Comparison of ENCODE assay signal across 1 cellular context in genomic region chr9:89425024-89425805, GRCh38.
TF ChIP-seq lines count a peak whose summit lies in the region.

No MANE protein-coding gene starts in this region.

TF ChIP-seq in SK-N-SH treated with all-trans-retinoic acid at 6 μM for 48 hours, 23 proteins besides CTCF, POLR2A, EP300 and RAD21 (continued from another document):
- TF ChIP-seq ZNF70 (CRISPR knock-in tag; IDR thresholded peaks at IDR 0.05) (no peak), ZC3H10 (CRISPR knock-in tag; IDR thresholded peaks at IDR 0.05) (no peak), CSRNP3 (CRISPR knock-in tag; IDR thresholded peaks at IDR 0.05) (no peak), GLIS3 (CRISPR knock-in tag; IDR thresholded peaks at IDR 0.05) (no peak), ISL1 (CRISPR knock-in tag; IDR thresholded peaks at IDR 0.05) (no peak), ESRRG (CRISPR knock-in tag; IDR thresholded peaks at IDR 0.05) (no peak), CSDC2 (CRISPR knock-in tag; IDR thresholded peaks at IDR 0.05) (no peak)
